14 cellular contexts compared by ENCODE assay signal in genomic region chr1:27138368-27138767, GRCh38. TPM values are rescaled to one million over a fixed set of nuclear protein-coding genes. Genes with fewer than 3 reads are reported as not detected.
DNase-seq lines count a peak whose midpoint lies in the region; ATAC-seq and TF ChIP-seq lines count a peak whose summit lies in the region.
"Had no signal": no experiment of that assay in that cellular context is flagged by ENCODE, and none has a peak within 500 bp of the region (broad histone marks: within the 10 kb centered on the region; RNA-seq: fewer than 3 reads in every experiment).

No MANE protein-coding gene starts in this region.

- no peak for TF ChIP-seq EP300 in transverse colon (IDR thresholded peaks at IDR 0.05; ENCODE audit: low read depth)

- H3K36me3 Mint-ChIP-seq in CD4-positive, alpha-beta memory T cell = peaks cover 4 to 6% of the 10 kb centered on the region in 2 donors
- no peaks in the 10 kb centered on the region for H3K36me3 Mint-ChIP-seq in activated CD4-positive, alpha-beta memory T cell treated with anti-CD3 and anti-CD28 coated beads for 36 hours

- peak overlapping the region; percentile 98 to 100 (median 100) for H3K27ac Mint-ChIP-seq in CD4-positive, alpha-beta memory T cell
- H3K27ac Mint-ChIP-seq in activated CD4-positive, alpha-beta memory T cell treated with anti-CD3 and anti-CD28 coated beads for 36 hours = peak overlapping the region; percentile 99

- H3K9me3 Mint-ChIP-seq in CD4-positive, alpha-beta memory T cell = no peaks in the 10 kb centered on the region
- H3K9me3 Mint-ChIP-seq in activated CD4-positive, alpha-beta memory T cell treated with anti-CD3 and anti-CD28 coated beads for 36 hours = no peaks in the 10 kb centered on the region
- H3K9me3 Mint-ChIP-seq: activated T-cell treated with anti-CD3 and anti-CD28 coated beads, Interleukin-2, amount 50 U/mL, for 4 hours had no signal

- H3K4me3 Mint-ChIP-seq in CD4-positive, alpha-beta memory T cell = peak overlapping the region in 4 of 8 donors; percentile 27 to 57 (median 52)
- H3K4me3 Mint-ChIP-seq in activated CD4-positive, alpha-beta memory T cell treated with anti-CD3 and anti-CD28 coated beads for 36 hours = no peak overlapping the region
- H3K4me3 Mint-ChIP-seq: activated T-cell treated with anti-CD3 and anti-CD28 coated beads, Interleukin-2, amount 50 U/mL, for 4 hours had no signal

- TF ChIP-seq POLR2A in transverse colon (IDR thresholded peaks at IDR 0.05) = no peak

- intact Hi-C loops in CD4-positive, alpha-beta memory T cell (cut with micrococcal nuclease) = no loop called here
- intact Hi-C loops in activated CD4-positive, alpha-beta memory T cell treated with anti-CD3 and anti-CD28 coated beads for 36 hours (cut with micrococcal nuclease) = loop anchor here (2.0 kb wide), 2 partner anchors 16 to 26 kb away; partner anchors contain the start of gene SLC9A1
- intact Hi-C loops in left ventricle myocardium superior (cut with micrococcal nuclease) = no loop called here
- intact Hi-C loops in transverse colon (cut with DNase I; ENCODE audit: low total_unique reads) = no loop called here

- H3K36me3 ChIP-seq in CD4-positive, alpha-beta memory T cell (ENCODE audit: insufficient read depth, low read length) = no peaks in the 10 kb centered on the region
- no peaks in the 10 kb centered on the region for H3K36me3 ChIP-seq in transverse colon
- H3K36me3 ChIP-seq: prostate gland, uterus had no signal

- peaks cover 34 to 64% (median 52%) of the 10 kb centered on the region in 4 donors for H3K4me1 Mint-ChIP-seq in CD4-positive, alpha-beta memory T cell
- peaks cover 53% of the 10 kb centered on the region for H3K4me1 Mint-ChIP-seq in activated CD4-positive, alpha-beta memory T cell treated with anti-CD3 and anti-CD28 coated beads for 36 hours (ENCODE audit: low read depth)

- no peak overlapping the region for H3K4me3 ChIP-seq in CD4-positive, alpha-beta memory T cell (ENCODE audit: low read length in 2 of 2)
- no peak overlapping the region for H3K4me3 ChIP-seq in transverse colon
- H3K4me3 ChIP-seq: prostate gland, uterus had no signal

- TF ChIP-seq CTCF in transverse colon (IDR thresholded peaks at IDR 0.05) = no peak

- peak; percentile 42 for ATAC-seq in left ventricle myocardium superior
- no peak for ATAC-seq in GM18511 (IDR thresholded peaks at IDR 0.05; ENCODE audit: unreplicated experiment)
- ATAC-seq: activated T-cell treated with anti-CD3 and anti-CD28 coated beads, Interleukin-2, amount 50 U/mL, for 4 hours; PC-3 had no signal

- DNase-seq in CD4-positive, alpha-beta memory T cell = peak in 1 of 5 donors; percentile 32
- DNase-seq in activated CD4-positive, alpha-beta memory T cell treated with anti-CD3 and anti-CD28 coated beads for 36 hours = no peak
- no peak for DNase-seq in left ventricle myocardium superior
- DNase-seq in retina = peak; percentile 31
- no peak for DNase-seq in germinal center (ENCODE audit: low spot score)
- DNase-seq in transverse colon = no peak
- no peak for DNase-seq in DMS53 treated with DMSO at 0.1 percent for 48 hours (lab: John Stamatoyannopoulos, UW; ENCODE audit: unreplicated experiment)
- DNase-seq: activated T-cell treated with anti-CD3 and anti-CD28 coated beads, Interleukin-2, amount 50 U/mL, for 4 hours; foreskin keratinocyte; NCI-H2171 treated with DMSO at 0.1 percent for 48 hours; PC-3; uterus had no signal

- CTCF ChIA-PET in CD4-positive, alpha-beta memory T cell (lab: Charles Lee; ENCODE audit: partially characterized antibody) = interaction anchor here (1.3 to 12.4 kb wide), 4 partner anchors 9 to 29 kb away, joined by 3 to 137 read pairs (median 12); partner anchors contain the start of gene SLC9A1
- CTCF ChIA-PET in activated CD4-positive, alpha-beta memory T cell treated with anti-CD3 and anti-CD28 coated beads for 36 hours (lab: Charles Lee) = interaction anchor here (1.3 kb wide), 1 partner anchor 59 kb away, joined by 4 read pairs; no protein-coding TSS in a partner anchor

- H3K27ac ChIP-seq in CD4-positive, alpha-beta memory T cell (ENCODE audit: low read depth, low read length) = peak overlapping the region; percentile 67
- peak overlapping the region in 2 of 4 donors; percentile 62 to 76 for H3K27ac ChIP-seq in transverse colon
- H3K27ac ChIP-seq: foreskin keratinocyte, prostate gland, uterus had no signal

- in situ Hi-C loops in transverse colon (cut with MboI; ENCODE audit: low pct_ligation_motif_present in 1 of 4, low pct_unique_long_range_greater_than_20kb in 1 of 4, low sequenced_read_pairs in 3 of 4) = no loop called here

- H3K4me1 ChIP-seq in CD4-positive, alpha-beta memory T cell (ENCODE audit: insufficient read depth, low read length) = peaks cover 43% of the 10 kb centered on the region
- H3K4me1 ChIP-seq in transverse colon = peaks cover 30 to 74% (median 52%) of the 10 kb centered on the region in 4 donors
- H3K4me1 ChIP-seq: uterus had no signal

- no peaks in the 10 kb centered on the region for H3K27me3 ChIP-seq in CD4-positive, alpha-beta memory T cell (ENCODE audit: insufficient read depth, low read length)
- H3K27me3 ChIP-seq in transverse colon = no peaks in the 10 kb centered on the region
- H3K27me3 ChIP-seq: foreskin keratinocyte, uterus had no signal

- POLR2A ChIA-PET in CD4-positive, alpha-beta memory T cell (lab: Charles Lee; ENCODE audit: partially characterized antibody) = interaction anchor here (0.6 to 15.1 kb wide), 7 partner anchors 9 to 1052 kb away, joined by 3 to 185 read pairs (median 4); partner anchors contain the start of gene SLC9A1
- POLR2A ChIA-PET in activated CD4-positive, alpha-beta memory T cell treated with anti-CD3 and anti-CD28 coated beads for 36 hours (lab: Charles Lee) = interaction anchor here (1.6 to 11.9 kb wide), 3 partner anchors 12 to 27 kb away, joined by 5 to 97 read pairs (median 15); partner anchors contain the start of gene SLC9A1

- no peaks in the 10 kb centered on the region for H3K9me3 ChIP-seq in CD4-positive, alpha-beta memory T cell (ENCODE audit: control insufficient read depth in 1 of 2, low read length in 2 of 2)
- H3K9me3 ChIP-seq in transverse colon = no peaks in the 10 kb centered on the region
- H3K9me3 ChIP-seq: prostate gland, uterus had no signal

- WGBS in transverse colon (ENCODE audit: low coverage in 1 of 2), 2 donors = 75 to 80% methylated on average over 3 to 10 of the region's 10 CpGs

- H3K27me3 Mint-ChIP-seq in CD4-positive, alpha-beta memory T cell = no peaks in the 10 kb centered on the region
- no peaks in the 10 kb centered on the region for H3K27me3 Mint-ChIP-seq in activated CD4-positive, alpha-beta memory T cell treated with anti-CD3 and anti-CD28 coated beads for 36 hours

RNA-seq across cellular contexts. Expression of gene SLC9A1, which starts 16.6 kb away (rescaled TPM):
- 10 to 100 TPM; 11.4 to 13.2 TPM for total RNA-seq in CD4-positive, alpha-beta memory T cell
- polyA plus RNA-seq in CD4-positive, alpha-beta memory T cell = 10 to 100 TPM in 1 of 2 donors, 1 to 10 TPM in 1; 2.1 to 15.0 TPM
- total RNA-seq in activated CD4-positive, alpha-beta memory T cell treated with anti-CD3 and anti-CD28 coated beads for 36 hours = 10 to 100 TPM; 16.0 to 17.8 TPM
- total RNA-seq in left ventricle myocardium superior (23.1 TPM), transverse colon (100 to 1,000 TPM in 2 of 4 donors, 10 to 100 TPM in 2; 17.9 to 140 (median 101) TPM)
